ENCODE assay signal across 8 cellular contexts in the genomic region with DNA sequence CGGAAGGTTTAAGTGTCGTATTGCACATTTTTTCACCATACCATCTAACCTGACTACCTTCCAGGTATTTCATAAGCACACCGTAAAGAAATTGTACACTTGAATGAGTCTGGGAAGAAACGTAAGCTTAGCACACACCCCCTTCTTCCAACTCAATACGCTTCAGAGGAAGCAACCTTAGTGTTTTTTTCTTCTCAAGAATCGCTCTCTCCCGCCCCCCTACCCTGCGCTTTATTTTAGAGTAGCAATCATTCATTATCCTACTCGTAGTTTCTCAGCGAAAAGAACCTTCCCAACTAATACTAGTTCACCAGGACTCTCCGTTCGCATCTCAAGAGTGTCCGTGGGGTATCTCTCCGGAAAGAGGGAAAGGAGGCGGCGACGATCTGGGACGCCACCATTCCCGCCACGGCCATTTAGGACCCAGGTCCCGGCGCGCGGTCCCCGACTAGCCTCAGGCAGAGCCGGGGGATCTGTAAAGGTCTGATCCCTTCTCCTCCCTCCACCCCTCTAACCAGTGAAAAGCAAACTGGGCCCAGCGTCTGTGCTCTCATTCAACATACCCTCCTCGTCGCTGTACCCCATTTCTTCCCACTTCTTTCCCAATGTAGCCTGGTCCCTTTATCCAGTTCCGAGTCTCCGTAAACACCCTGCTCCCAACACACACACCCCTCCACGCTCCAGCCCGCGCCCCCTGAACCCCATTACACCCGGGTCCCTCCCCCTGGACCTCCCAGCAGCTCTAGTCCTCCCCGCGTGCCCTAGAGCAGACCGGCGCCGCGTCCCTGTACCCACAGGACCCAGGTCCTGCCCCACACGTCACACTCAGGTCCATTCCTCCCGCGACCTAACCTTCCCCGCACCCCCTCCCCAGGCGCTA. TPM values are rescaled to one million over a fixed set of nuclear protein-coding genes. Genes with fewer than 3 reads are reported as not detected.
A peak's percentile ranks its signal among the peaks of the same experiment; 100 is the strongest.
DNase-seq lines count a peak whose midpoint lies in the region; ATAC-seq and TF ChIP-seq lines count a peak whose summit lies in the region.

No MANE protein-coding gene starts in this region.

- no peak for TF ChIP-seq POLR2A in gastrocnemius medialis (IDR thresholded peaks at IDR 0.05)

- DNase-seq in EL (peak; percentile 47), NCI-H2171 (lab: John Stamatoyannopoulos, UW) (peak; percentile 18), astrocyte of the spinal cord (ENCODE audit: low read depth, low spot score) (peak; percentile 39), gastrocnemius medialis (no peak), NCI-H446 treated with DMSO at 0.1 percent for 48 hours (lab: John Stamatoyannopoulos, UW) (no peak)

- H3K27me3 ChIP-seq in iPS-18a (ENCODE audit: control insufficient read depth, insufficient read depth, low read length) (no peaks in the 10 kb centered on the region), gastrocnemius medialis (no peaks in the 10 kb centered on the region)

- intact Hi-C loops in gastrocnemius medialis (cut with DNase I; ENCODE audit: low total_unique reads) = loop anchor here (2.0 kb wide), 1 partner anchor 38 kb away; no protein-coding TSS in a partner anchor

- in situ Hi-C loops in astrocyte of the spinal cord (cut with HindIII; ENCODE audit: low sequenced_read_pairs) = no loop called here
- in situ Hi-C loops in gastrocnemius medialis (cut with MboI; ENCODE audit: low sequenced_read_pairs in 4 of 4) = loop anchor here in 1 of 4 donors (25.0 kb wide), 1 partner anchor 363 kb away; a partner anchor contains a TSS

- TF ChIP-seq CTCF in 22Rv1 (IDR thresholded peaks at IDR 0.05) = no peak; the same call in 1 of the 2 replicates
- TF ChIP-seq CTCF in astrocyte of the spinal cord (IDR thresholded peaks at IDR 0.05; ENCODE audit: low read depth, low read length) = no peak
- TF ChIP-seq CTCF in gastrocnemius medialis (IDR thresholded peaks at IDR 0.05 in 4 of 5, conservative IDR thresholded peaks at IDR 0.05 in 1 of 5) = no peak

- peak overlapping the region; percentile 100 for H3K9ac ChIP-seq in iPS-18a (ENCODE audit: low read length)

- H3K4me3 ChIP-seq in astrocyte of the spinal cord (ENCODE audit: low read depth, low read length) = peak overlapping the region; percentile 85
- H3K4me3 ChIP-seq in iPS-18a (ENCODE audit: low read length) = peak overlapping the region; percentile 100
- peak overlapping the region; percentile 61 to 98 (median 90) for H3K4me3 ChIP-seq in gastrocnemius medialis

- H3K4me1 ChIP-seq in iPS-18a (ENCODE audit: control insufficient read depth, low read depth, low read length) (peaks cover 6% of the 10 kb centered on the region), gastrocnemius medialis (peaks cover 14 to 17% of the 10 kb centered on the region in 2 donors)

- peak overlapping the region; percentile 84 for H3K27ac ChIP-seq in 22Rv1
- peak overlapping the region; percentile 78 for H3K27ac ChIP-seq in iPS-18a (ENCODE audit: low read length)
- H3K27ac ChIP-seq in gastrocnemius medialis = peak overlapping the region; percentile 79 to 96 (median 83)

- no peaks in the 10 kb centered on the region for H3K36me3 ChIP-seq in iPS-18a (ENCODE audit: control insufficient read depth, low read depth, low read length)
- no peaks in the 10 kb centered on the region for H3K36me3 ChIP-seq in gastrocnemius medialis

- ATAC-seq in HG02642 (IDR thresholded peaks at IDR 0.05; ENCODE audit: poor library complexity, unreplicated experiment) (peak; percentile 9), gastrocnemius medialis (peak; percentile 47 to 51)

- H3K9me3 ChIP-seq in iPS-18a (ENCODE audit: control insufficient read depth, low read depth, low read length) = no peaks in the 10 kb centered on the region
- no peaks in the 10 kb centered on the region for H3K9me3 ChIP-seq in gastrocnemius medialis

RNA-seq across cellular contexts. Expression of a gene that starts 16.0 kb away (rescaled TPM):
- total RNA-seq in gastrocnemius medialis = 1,000 to 10,000 TPM in 2 of 4 donors, 100 to 1,000 TPM in 2; 560 to 1,364 (median 992) TPM

RNA-seq across cellular contexts. Expression of a gene that starts 30.6 kb away (rescaled TPM):
- 100 to 1,000 TPM in 1 of 4 donors, 10 to 100 TPM in 3; 26.8 to 117 (median 46.8) TPM for total RNA-seq in gastrocnemius medialis

RNA-seq across cellular contexts. Expression of a gene that starts 34.1 kb away (rescaled TPM):
- 100 to 1,000 TPM in 3 of 4 donors, 10 to 100 TPM in 1; 89.8 to 276 (median 154) TPM for total RNA-seq in gastrocnemius medialis

Comparison
In these comparisons a context has a peak if more than half of its experiments do, and no peak if none do; other contexts are left out.
1. DNase-seq: peak in EL (single experiment), NCI-H2171 (single experiment) and astrocyte of the spinal cord (single experiment); none in gastrocnemius medialis (0 of 2) and NCI-H446 treated with DMSO at 0.1 percent for 48 hours (single experiment).
2. Peak in every context shown above with its lines, with median percentiles within 50 percentile points of each other: H3K27ac ChIP-seq and H3K4me3 ChIP-seq.